In genomic region chr7:82745820-82746219, GRCh38 we compare ENCODE assay signal across 19 cellular contexts.
DNase-seq lines count a peak whose midpoint lies in the region; ATAC-seq lines count a peak whose summit lies in the region.
"Had no signal": no experiment of that assay in that cellular context is flagged by ENCODE, and none has a peak within 500 bp of the region (broad histone marks: within the 10 kb centered on the region; RNA-seq: fewer than 3 reads in every experiment).

No MANE protein-coding gene starts in this region.

- no peak overlapping the region for H3K4me3 Mint-ChIP-seq in stimulated activated naive CD8-positive, alpha-beta T cell treated with anti-CD3 and anti-CD28 coated beads, Interleukin-15, amount 100 ng/mL, for 72 hours
- H3K4me3 Mint-ChIP-seq: CD14-positive monocyte; CD4-positive, alpha-beta T cell; CD8-positive, alpha-beta memory T cell had no signal

- no peaks in the 10 kb centered on the region for H3K4me1 Mint-ChIP-seq in stimulated activated naive CD8-positive, alpha-beta T cell treated with anti-CD3 and anti-CD28 coated beads, Interleukin-15, amount 100 ng/mL, for 72 hours
- H3K4me1 Mint-ChIP-seq: CD14-positive monocyte; CD8-positive, alpha-beta memory T cell had no signal

- DNase-seq in A172 (ENCODE audit: low spot score) (peak; percentile 15), M059J (ENCODE audit: low read depth) (peak; percentile 76), cerebellar cortex (ENCODE audit: low spot score) (peak; percentile 45), iris pigment epithelial cell (ENCODE audit: low read depth) (peak; percentile 4), GOT3 (lab: John Stamatoyannopoulos, UW) (no peak), NCI-H1436 treated with DMSO at 0.1 percent for 48 hours (lab: John Stamatoyannopoulos, UW) (no peak)
- no peak for DNase-seq in stimulated activated CD4-positive, alpha-beta T cell treated with anti-CD3 and anti-CD28 coated beads, Interleukin-2, amount 100 ng/mL, for 48 hours
- DNase-seq in stimulated activated naive CD8-positive, alpha-beta T cell treated with anti-CD3 and anti-CD28 coated beads, Interleukin-15, amount 100 ng/mL, for 72 hours = no peak
- DNase-seq: AML-193; BE2C; CD4-positive, alpha-beta T cell; CD8-positive, alpha-beta memory T cell; DMS 273 treated with DMSO at 0.1 percent for 48 hours; DMS79; GF-D8; H7; HCEC 1CT had no signal

- ATAC-seq in stimulated activated naive CD8-positive, alpha-beta T cell treated with anti-CD3 and anti-CD28 coated beads, Interleukin-15, amount 100 ng/mL, for 72 hours = no peak
- ATAC-seq: A549 had no signal

- H3K27me3 Mint-ChIP-seq in stimulated activated naive CD8-positive, alpha-beta T cell treated with anti-CD3 and anti-CD28 coated beads, Interleukin-15, amount 100 ng/mL, for 72 hours = peaks cover 8% of the 10 kb centered on the region
- H3K27me3 Mint-ChIP-seq: CD4-positive, alpha-beta T cell had no signal

- no peaks in the 10 kb centered on the region for H3K9me3 Mint-ChIP-seq in stimulated activated naive CD8-positive, alpha-beta T cell treated with anti-CD3 and anti-CD28 coated beads, Interleukin-15, amount 100 ng/mL, for 72 hours

- no peak overlapping the region for H3K27ac Mint-ChIP-seq in stimulated activated naive CD8-positive, alpha-beta T cell treated with anti-CD3 and anti-CD28 coated beads, Interleukin-15, amount 100 ng/mL, for 72 hours
- H3K27ac Mint-ChIP-seq: CD14-positive monocyte; CD4-positive, alpha-beta T cell; CD8-positive, alpha-beta memory T cell had no signal

Comparison
In these comparisons a context has a peak if more than half of its experiments do, and no peak if none do; other contexts are left out.
1. DNase-seq: peak in A172 (single experiment), M059J (single experiment), cerebellar cortex (single experiment) and iris pigment epithelial cell (single experiment); none in stimulated activated CD4-positive, alpha-beta T cell treated with anti-CD3 and anti-CD28 coated beads, Interleukin-2, amount 100 ng/mL, for 48 hours (0 of 2), GOT3 (single experiment), NCI-H1436 treated with DMSO at 0.1 percent for 48 hours (single experiment) and stimulated activated naive CD8-positive, alpha-beta T cell treated with anti-CD3 and anti-CD28 coated beads, Interleukin-15, amount 100 ng/mL, for 72 hours (0 of 2).